In genomic region chr5:180161420-180162303, GRCh38 we compare ENCODE assay signal across 11 cellular contexts. TPM values are rescaled to one million over a fixed set of nuclear protein-coding genes. Genes with fewer than 3 reads are reported as not detected.
A peak's percentile ranks its signal among the peaks of the same experiment; 100 is the strongest.
DNase-seq lines count a peak whose midpoint lies in the region; ATAC-seq and TF ChIP-seq lines count a peak whose summit lies in the region.
"Had no signal": no experiment of that assay in that cellular context is flagged by ENCODE, and none has a peak within 500 bp of the region (broad histone marks: within the 10 kb centered on the region; RNA-seq: fewer than 3 reads in every experiment).

No MANE protein-coding gene starts in this region.

- peak; percentile 16 for ATAC-seq in naive thymus-derived CD4-positive, alpha-beta T cell
- ATAC-seq in HG02885 (IDR thresholded peaks at IDR 0.05; ENCODE audit: poor library complexity, unreplicated experiment): no peak
- ATAC-seq: left colon had no signal

- no peaks in the 10 kb centered on the region for H3K27me3 ChIP-seq in dorsolateral prefrontal cortex
- H3K27me3 ChIP-seq in naive thymus-derived CD4-positive, alpha-beta T cell (ENCODE audit: control insufficient read depth in 2 of 2, insufficient read depth in 2 of 2, low read length in 2 of 2): no peaks in the 10 kb centered on the region

- H3K36me3 Mint-ChIP-seq in naive thymus-derived CD4-positive, alpha-beta T cell: no peaks in the 10 kb centered on the region
- H3K36me3 Mint-ChIP-seq in activated T-helper 1 cell treated with anti-CD3 and anti-CD28 coated beads, Interleukin-12 subunit alpha, Interleukin-12 subunit beta, Interleukin-2, Interleukin-4 antibody, amounts not matched to agents 30 ng/mL and 10 ng/mL and 1 ng/mL, durations not matched to agents 14 hours and 24 hours and 36 hours (ENCODE audit: low read depth): no peaks in the 10 kb centered on the region
- H3K36me3 Mint-ChIP-seq: activated naive CD4-positive, alpha-beta T cell treated with anti-CD3 and anti-CD28 coated beads, Interleukin-2, amount 50 U/mL, for 24 hours had no signal

- intact Hi-C loops in dorsolateral prefrontal cortex (cut with DNase I): loop anchor here (2.0 to 10.0 kb wide), 3 partner anchors 34 to 133 kb away; partner anchors contain the start of genes RASGEF1C (in 2 of the 2) and MAPK9 (in 1 of the 2)
- intact Hi-C loops in naive thymus-derived CD4-positive, alpha-beta T cell (cut with micrococcal nuclease): no loop called here
- intact Hi-C loops in activated T-helper 1 cell treated with anti-CD3 and anti-CD28 coated beads, Interleukin-12 subunit alpha, Interleukin-12 subunit beta, Interleukin-2, Interleukin-4 antibody, amounts not matched to agents 30 ng/mL and 10 ng/mL and 1 ng/mL, durations not matched to agents 14 hours and 24 hours and 36 hours (cut with micrococcal nuclease): no loop called here

- peaks cover 0 to 15% (median 6%) of the 10 kb centered on the region in 11 donors for H3K9me3 Mint-ChIP-seq in naive thymus-derived CD4-positive, alpha-beta T cell
- no peaks in the 10 kb centered on the region for H3K9me3 Mint-ChIP-seq in activated T-helper 1 cell treated with anti-CD3 and anti-CD28 coated beads, Interleukin-12 subunit alpha, Interleukin-12 subunit beta, Interleukin-2, Interleukin-4 antibody, amounts not matched to agents 30 ng/mL and 10 ng/mL and 1 ng/mL, durations not matched to agents 14 hours and 24 hours and 36 hours

- DNase-seq in ELF-1 (ENCODE audit: low read depth, low spot score) (peak; percentile 58), NCI-H1092 treated with DMSO at 0.1 percent for 48 hours (lab: John Stamatoyannopoulos, UW) (peak; percentile 25), dorsolateral prefrontal cortex (peak in 7 of 10 donors; percentile 47 to 80 (median 74)), NCI-H82 (lab: John Stamatoyannopoulos, UW) (no peak)
- DNase-seq in naive thymus-derived CD4-positive, alpha-beta T cell: no peak
- no peak for DNase-seq in activated T-helper 1 cell treated with anti-CD3 and anti-CD28 coated beads, Interleukin-12 subunit alpha, Interleukin-12 subunit beta, Interleukin-2, Interleukin-4 antibody, amounts not matched to agents 30 ng/mL and 10 ng/mL and 1 ng/mL, durations not matched to agents 14 hours and 24 hours and 36 hours (ENCODE audit: low spot score)
- DNase-seq: left colon had no signal

- H3K36me3 ChIP-seq in naive thymus-derived CD4-positive, alpha-beta T cell (ENCODE audit: control insufficient read depth in 2 of 3, insufficient read depth in 3 of 3, low read length in 3 of 3): no peaks in the 10 kb centered on the region

- peak overlapping the region in 44 of 59 donors; percentile 2 to 93 (median 54) for H3K27ac ChIP-seq in dorsolateral prefrontal cortex
- no peak overlapping the region for H3K27ac ChIP-seq in naive thymus-derived CD4-positive, alpha-beta T cell (ENCODE audit: low read depth, low read length)
- H3K27ac ChIP-seq: skin epidermis had no signal

- peak in 53 of 56 donors; percentile 11 to 84 (median 55) for TF ChIP-seq CTCF in dorsolateral prefrontal cortex (IDR thresholded peaks at IDR 0.05 in 54 of 56, conservative IDR thresholded peaks at IDR 0.05 in 2 of 56; ENCODE audit: low read depth in 1 of 56, partially characterized antibody in 56 of 56)

- POLR2A ChIA-PET in naive thymus-derived CD4-positive, alpha-beta T cell (lab: Charles Lee): no interaction called here

- H3K4me3 Mint-ChIP-seq in naive thymus-derived CD4-positive, alpha-beta T cell: no peak overlapping the region
- H3K4me3 Mint-ChIP-seq in activated T-helper 1 cell treated with anti-CD3 and anti-CD28 coated beads, Interleukin-12 subunit alpha, Interleukin-12 subunit beta, Interleukin-2, Interleukin-4 antibody, amounts not matched to agents 30 ng/mL and 10 ng/mL and 1 ng/mL, durations not matched to agents 14 hours and 24 hours and 36 hours: no peak overlapping the region
- H3K4me3 Mint-ChIP-seq: activated naive CD4-positive, alpha-beta T cell treated with anti-CD3 and anti-CD28 coated beads, Interleukin-2, amount 50 U/mL, for 24 hours; stimulated activated naive CD8-positive, alpha-beta T cell treated with anti-CD3 and anti-CD28 coated beads, Interleukin-15, Interleukin-2, amounts not matched to agents 100 ng/mL and 50 ng/mL, for 24 hours had no signal

- no peaks in the 10 kb centered on the region for H3K9me3 ChIP-seq in naive thymus-derived CD4-positive, alpha-beta T cell (ENCODE audit: control insufficient read depth in 2 of 3, low read length in 3 of 3)

- H3K4me1 Mint-ChIP-seq in naive thymus-derived CD4-positive, alpha-beta T cell: no peaks in the 10 kb centered on the region
- no peaks in the 10 kb centered on the region for H3K4me1 Mint-ChIP-seq in activated T-helper 1 cell treated with anti-CD3 and anti-CD28 coated beads, Interleukin-12 subunit alpha, Interleukin-12 subunit beta, Interleukin-2, Interleukin-4 antibody, amounts not matched to agents 30 ng/mL and 10 ng/mL and 1 ng/mL, durations not matched to agents 14 hours and 24 hours and 36 hours (ENCODE audit: low read depth)
- H3K4me1 Mint-ChIP-seq: activated naive CD4-positive, alpha-beta T cell treated with anti-CD3 and anti-CD28 coated beads, Interleukin-2, amount 50 U/mL, for 24 hours had no signal

- H3K27me3 Mint-ChIP-seq in naive thymus-derived CD4-positive, alpha-beta T cell: peaks cover 4 to 21% (median 10%) of the 10 kb centered on the region in 5 donors
- H3K27me3 Mint-ChIP-seq in activated T-helper 1 cell treated with anti-CD3 and anti-CD28 coated beads, Interleukin-12 subunit alpha, Interleukin-12 subunit beta, Interleukin-2, Interleukin-4 antibody, amounts not matched to agents 30 ng/mL and 10 ng/mL and 1 ng/mL, durations not matched to agents 14 hours and 24 hours and 36 hours (ENCODE audit: insufficient read depth): peaks cover 7% of the 10 kb centered on the region

- no peaks in the 10 kb centered on the region for H3K4me1 ChIP-seq in naive thymus-derived CD4-positive, alpha-beta T cell (ENCODE audit: control insufficient read depth in 2 of 2, insufficient read depth in 2 of 2, low read length in 2 of 2)

- peak overlapping the region in 17 of 59 donors; percentile 4 to 33 (median 13) for H3K4me3 ChIP-seq in dorsolateral prefrontal cortex
- H3K4me3 ChIP-seq in naive thymus-derived CD4-positive, alpha-beta T cell (ENCODE audit: low read length): no peak overlapping the region
- H3K4me3 ChIP-seq: skin epidermis had no signal

- H3K27ac Mint-ChIP-seq in naive thymus-derived CD4-positive, alpha-beta T cell: no peak overlapping the region
- no peak overlapping the region for H3K27ac Mint-ChIP-seq in activated T-helper 1 cell treated with anti-CD3 and anti-CD28 coated beads, Interleukin-12 subunit alpha, Interleukin-12 subunit beta, Interleukin-2, Interleukin-4 antibody, amounts not matched to agents 30 ng/mL and 10 ng/mL and 1 ng/mL, durations not matched to agents 14 hours and 24 hours and 36 hours
- H3K27ac Mint-ChIP-seq: activated naive CD4-positive, alpha-beta T cell treated with anti-CD3 and anti-CD28 coated beads, Interleukin-2, amount 50 U/mL, for 24 hours; stimulated activated naive CD8-positive, alpha-beta T cell treated with anti-CD3 and anti-CD28 coated beads, Interleukin-15, Interleukin-2, amounts not matched to agents 100 ng/mL and 50 ng/mL, for 24 hours had no signal

- CTCF ChIA-PET in naive thymus-derived CD4-positive, alpha-beta T cell (lab: Charles Lee): no interaction called here

RNA-seq across cellular contexts. Expression of gene RASGEF1C, which starts 47.3 kb away (rescaled TPM):
- total RNA-seq in dorsolateral prefrontal cortex: 10 to 100 TPM in 84 of 120 experiments, 1 to 10 TPM in 36; 6.8 to 16.9 (median 11.4) TPM
- not detected for total RNA-seq in naive thymus-derived CD4-positive, alpha-beta T cell
- polyA plus RNA-seq in naive thymus-derived CD4-positive, alpha-beta T cell: not detected
- total RNA-seq in activated T-helper 1 cell treated with anti-CD3 and anti-CD28 coated beads, Interleukin-12 subunit alpha, Interleukin-12 subunit beta, Interleukin-2, Interleukin-4 antibody, amounts not matched to agents 30 ng/mL and 10 ng/mL and 1 ng/mL, durations not matched to agents 14 hours and 24 hours and 36 hours: not detected in 2 replicates

Comparison
In these comparisons a context has a peak if more than half of its experiments do, and no peak if none do; other contexts are left out.
1. DNase-seq: peak in ELF-1 (single experiment), NCI-H1092 treated with DMSO at 0.1 percent for 48 hours (single experiment) and dorsolateral prefrontal cortex (7 of 10); none in naive thymus-derived CD4-positive, alpha-beta T cell (0 of 9), NCI-H82 (single experiment) and activated T-helper 1 cell treated with anti-CD3 and anti-CD28 coated beads, Interleukin-12 subunit alpha, Interleukin-12 subunit beta, Interleukin-2, Interleukin-4 antibody, amounts not matched to agents 30 ng/mL and 10 ng/mL and 1 ng/mL, durations not matched to agents 14 hours and 24 hours and 36 hours (single experiment).
2. intact Hi-C loops: an anchor here in dorsolateral prefrontal cortex (2.0 to 10.0 kb wide); none called in naive thymus-derived CD4-positive, alpha-beta T cell and activated T-helper 1 cell treated with anti-CD3 and anti-CD28 coated beads, Interleukin-12 subunit alpha, Interleukin-12 subunit beta, Interleukin-2, Interleukin-4 antibody, amounts not matched to agents 30 ng/mL and 10 ng/mL and 1 ng/mL, durations not matched to agents 14 hours and 24 hours and 36 hours.